8 cellular contexts compared by ENCODE assay signal in genomic region chr18:79402977-79403722, GRCh38. TPM values are rescaled to one million over a fixed set of nuclear protein-coding genes. Genes with fewer than 3 reads are reported as not detected.
DNase-seq lines count a peak whose midpoint lies in the region; ATAC-seq, FAIRE-seq and TF ChIP-seq lines count a peak whose summit lies in the region.

No MANE protein-coding gene starts in this region.

- CTCF ChIA-PET in activated CD8-positive, alpha-beta memory T cell treated with anti-CD3 and anti-CD28 coated beads, Interleukin-2, amount 10 ng/mL, durations not matched to agents 7 days and 5 days (lab: Charles Lee), result interaction anchor here (1.0 to 1.2 kb wide), 2 partner anchors 121 to 126 kb away, joined by 3 to 4 read pairs; no protein-coding TSS in a partner anchor
- CTCF ChIA-PET in HEK293T (lab: Yijun Ruan, JAX), result interaction anchor here (0.5 to 1.0 kb wide), 2 partner anchors 24 to 32 kb away, joined by 3 to 4 read pairs; no protein-coding TSS in a partner anchor

- DNase-seq in activated CD8-positive, alpha-beta memory T cell treated with anti-CD3 and anti-CD28 coated beads, Interleukin-2, amount 10 ng/mL, durations not matched to agents 7 days and 5 days, result no peak
- no peak for DNase-seq in activated CD8-positive, alpha-beta memory T cell treated with anti-CD3 and anti-CD28 coated beads for 24 hours
- DNase-seq in anterior cingulate cortex (lab: John Stamatoyannopoulos, UW), result peak in 49 of 58 donors; percentile 12 to 86 (median 59)
- no peak for DNase-seq in keratinocyte (ENCODE audit: low read depth, low spot score)
- no peak for DNase-seq in HEK293T (ENCODE audit: extremely low spot score)

- no peaks in the 10 kb centered on the region for H3K79me2 ChIP-seq in keratinocyte (ENCODE audit: control insufficient read depth, insufficient read depth, low read length)

- no peaks in the 10 kb centered on the region for H3K9me3 Mint-ChIP-seq in activated CD8-positive, alpha-beta memory T cell treated with anti-CD3 and anti-CD28 coated beads, Interleukin-2, amount 10 ng/mL, durations not matched to agents 7 days and 5 days (ENCODE audit: low read depth)

- H3K36me3 Mint-ChIP-seq in activated CD8-positive, alpha-beta memory T cell treated with anti-CD3 and anti-CD28 coated beads, Interleukin-2, amount 10 ng/mL, durations not matched to agents 7 days and 5 days, result peaks cover 11% of the 10 kb centered on the region

- H3K4me1 Mint-ChIP-seq in activated CD8-positive, alpha-beta memory T cell treated with anti-CD3 and anti-CD28 coated beads, Interleukin-2, amount 10 ng/mL, durations not matched to agents 7 days and 5 days, result peaks cover 49% of the 10 kb centered on the region

- H3K36me3 ChIP-seq in keratinocyte (ENCODE audit: control insufficient read depth in 2 of 2, extremely low read depth in 1 of 2, insufficient read depth in 2 of 2, low read length in 2 of 2) (no peaks in the 10 kb centered on the region), subcutaneous abdominal adipose tissue (ENCODE audit: control insufficient read depth in 5 of 5, insufficient read depth in 5 of 5, low read length in 5 of 5) (no peaks in the 10 kb centered on the region)

- ATAC-seq in activated CD8-positive, alpha-beta memory T cell treated with anti-CD3 and anti-CD28 coated beads, Interleukin-2, amount 10 ng/mL, durations not matched to agents 7 days and 5 days, result no peak
- ATAC-seq in GM21737 (IDR thresholded peaks at IDR 0.05; ENCODE audit: unreplicated experiment) (no peak), GM19455 (IDR thresholded peaks at IDR 0.05; ENCODE audit: unreplicated experiment) (no peak)

- H3K4me2 ChIP-seq in keratinocyte (ENCODE audit: control insufficient read depth, extremely low read depth, insufficient read depth, low read depth, low read length), result peak overlapping the region; percentile 6

- peak overlapping the region; percentile 68 for H3K27ac Mint-ChIP-seq in activated CD8-positive, alpha-beta memory T cell treated with anti-CD3 and anti-CD28 coated beads, Interleukin-2, amount 10 ng/mL, durations not matched to agents 7 days and 5 days

- no peak for TF ChIP-seq CTCF in keratinocyte (optimal IDR thresholded peaks at IDR 0.05 in 1 of 3, IDR thresholded peaks at IDR 0.05 in 1 of 3, conservative IDR thresholded peaks at IDR 0.05 in 1 of 3; ENCODE audit: extremely low read depth in 1 of 3, insufficient read depth in 2 of 3, low read length in 3 of 3)

- H3K27me3 Mint-ChIP-seq in activated CD8-positive, alpha-beta memory T cell treated with anti-CD3 and anti-CD28 coated beads, Interleukin-2, amount 10 ng/mL, durations not matched to agents 7 days and 5 days, result no peaks in the 10 kb centered on the region

- no peak overlapping the region for H2AFZ ChIP-seq in keratinocyte (ENCODE audit: control insufficient read depth, low read length)

- no peaks in the 10 kb centered on the region for H3K9me1 ChIP-seq in keratinocyte (ENCODE audit: control insufficient read depth, extremely low read depth, insufficient read depth, low read length)

- H3K9me3 ChIP-seq in keratinocyte (ENCODE audit: control insufficient read depth, low read depth, low read length), result no peaks in the 10 kb centered on the region
- no peaks in the 10 kb centered on the region for H3K9me3 ChIP-seq in subcutaneous abdominal adipose tissue (ENCODE audit: control insufficient read depth in 5 of 5, low read length in 5 of 5)

- dilution Hi-C loops in keratinocyte (cut with MboI; ENCODE audit: extremely low pct_ligation_motif_present, low sequenced_read_pairs), result no loop called here

- FAIRE-seq in keratinocyte (lab: Jason Lieb, UNC), result no peak

- peak overlapping the region in 1 of 3 experiments; percentile 7 for H3K4me3 ChIP-seq in keratinocyte (ENCODE audit: control insufficient read depth in 2 of 3, extremely low read depth in 1 of 3, insufficient read depth in 2 of 3, low read depth in 1 of 3, low read length in 3 of 3)
- peak overlapping the region in 4 of 5 donors; percentile 24 to 54 (median 40) for H3K4me3 ChIP-seq in subcutaneous abdominal adipose tissue (ENCODE audit: low read depth in 1 of 5, low read length in 5 of 5)

- no peak overlapping the region for H3K4me3 Mint-ChIP-seq in activated CD8-positive, alpha-beta memory T cell treated with anti-CD3 and anti-CD28 coated beads, Interleukin-2, amount 10 ng/mL, durations not matched to agents 7 days and 5 days

- no peak overlapping the region for H3K27ac ChIP-seq in keratinocyte (ENCODE audit: control insufficient read depth, insufficient read depth, low read length)
- peak overlapping the region; percentile 73 for H3K27ac ChIP-seq in subcutaneous abdominal adipose tissue (ENCODE audit: low read depth, low read length)

- no peaks in the 10 kb centered on the region for H4K20me1 ChIP-seq in keratinocyte (ENCODE audit: control insufficient read depth, extremely low read depth, insufficient read depth, low read length)

- H3K4me1 ChIP-seq in keratinocyte (ENCODE audit: control insufficient read depth, extremely low read depth, insufficient read depth, low read length) (no peaks in the 10 kb centered on the region), subcutaneous abdominal adipose tissue (ENCODE audit: control insufficient read depth in 5 of 5, insufficient read depth in 5 of 5, low read length in 5 of 5) (peaks cover 0 to 72% (median 58%) of the 10 kb centered on the region in 5 donors)

- H3K9ac ChIP-seq in keratinocyte (ENCODE audit: control insufficient read depth, extremely low read depth, insufficient read depth, low read length), result no peak overlapping the region
- peak overlapping the region in 1 of 5 donors; percentile 69 for H3K9ac ChIP-seq in subcutaneous abdominal adipose tissue (ENCODE audit: low read length in 5 of 5)

- H3K27me3 ChIP-seq in keratinocyte (ENCODE audit: control insufficient read depth, extremely low read depth, insufficient read depth, low read length), result peaks cover 18% of the 10 kb centered on the region
- H3K27me3 ChIP-seq in subcutaneous abdominal adipose tissue (ENCODE audit: control insufficient read depth in 5 of 5, insufficient read depth in 4 of 5, low read length in 5 of 5), result no peaks in the 10 kb centered on the region

- POLR2A ChIA-PET in HEK293T (lab: Yijun Ruan, JAX), result no interaction called here

TF ChIP-seq in HEK293T, 16 proteins besides CTCF, POLR2A, EP300 and RAD21:
- TF ChIP-seq FOXM1 (IDR thresholded peaks at IDR 0.05; ENCODE audit: borderline replicate concordance), result no peak
- no peak for TF ChIP-seq SP1 (IDR thresholded peaks at IDR 0.05)
- no peak for TF ChIP-seq ZNF384 (IDR thresholded peaks at IDR 0.05)
- no peak for TF ChIP-seq TARDBP (IDR thresholded peaks at IDR 0.05)

RNA-seq across cellular contexts. Expression of gene NFATC1, which starts 7.4 kb away (rescaled TPM):
- 10 to 100 TPM; 25.7 to 27.8 TPM for total RNA-seq in activated CD8-positive, alpha-beta memory T cell treated with anti-CD3 and anti-CD28 coated beads, Interleukin-2, amount 10 ng/mL, durations not matched to agents 7 days and 5 days
- polyA plus RNA-seq in keratinocyte, result 0.27 to 1.4 TPM (median 0.77 TPM) in 3 replicates
- 4.0 TPM for polyA plus RNA-seq in keratinocyte (2011; ENCODE audit: low read depth)
- 0.92 and 1.2 TPM in 2 replicates for polyA plus RNA-seq in keratinocyte (2011; cell fraction: cytosol; rRNA removed)
- polyA plus RNA-seq in keratinocyte (2011; cell fraction: nucleus; rRNA removed), result 1.7 and 2.5 TPM in 2 replicates
- polyA plus RNA-seq in keratinocyte (2012; ENCODE audit: low replicate concordance), result 1.7 and 3.0 TPM in 2 replicates
- polyA minus RNA-seq in keratinocyte, result 0.40 to 3.3 TPM (median 1.5 TPM) in 3 replicates
- 1.5 TPM for polyA minus RNA-seq in keratinocyte (2011; cell fraction: cytosol; rRNA and poly(A)+ RNA removed)
- 1.8 and 2.2 TPM in 2 replicates for polyA minus RNA-seq in keratinocyte (2011; cell fraction: nucleus; rRNA and poly(A)+ RNA removed)

Comparison
In these comparisons a context has a peak if more than half of its experiments do, and no peak if none do; other contexts are left out.
1. DNase-seq: peak in anterior cingulate cortex (49 of 58); none in activated CD8-positive, alpha-beta memory T cell treated with anti-CD3 and anti-CD28 coated beads, Interleukin-2, amount 10 ng/mL, durations not matched to agents 7 days and 5 days (single experiment), activated CD8-positive, alpha-beta memory T cell treated with anti-CD3 and anti-CD28 coated beads for 24 hours (single experiment), keratinocyte (single experiment) and HEK293T (single experiment).